In genomic region chr6:68139130-68139529, GRCh38 we compare ENCODE assay signal across 1 cellular context.
TF ChIP-seq lines count a peak whose summit lies in the region.

No MANE protein-coding gene starts in this region.

TF ChIP-seq in H1, 55 proteins besides CTCF, POLR2A, EP300 and RAD21:
- TF ChIP-seq NRF1 (IDR thresholded peaks at IDR 0.05; ENCODE audit: low read depth, low read length) (no peak), NANOG (IDR thresholded peaks at IDR 0.05; ENCODE audit: insufficient read depth, low read depth, low read length, poor library complexity, severe bottlenecking) (peak; percentile 17), KDM4A (IDR thresholded peaks at IDR 0.05; ENCODE audit: low read depth, low read length, severe bottlenecking) (no peak)
- TF ChIP-seq, protein P1, sequence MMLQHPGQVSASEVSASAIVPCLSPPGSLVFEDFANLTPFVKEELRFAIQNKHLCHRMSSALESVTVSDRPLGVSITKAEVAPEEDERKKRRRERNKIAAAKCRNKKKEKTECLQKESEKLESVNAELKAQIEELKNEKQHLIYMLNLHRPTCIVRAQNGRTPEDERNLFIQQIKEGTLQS (IDR thresholded peaks at IDR 0.05; ENCODE audit: insufficient read depth, low read depth, low read length): no peak
TF ChIP-seq in H1: peak in this region for 1.
